Comparison of ENCODE assay signal across 19 cellular contexts in the genomic region with DNA sequence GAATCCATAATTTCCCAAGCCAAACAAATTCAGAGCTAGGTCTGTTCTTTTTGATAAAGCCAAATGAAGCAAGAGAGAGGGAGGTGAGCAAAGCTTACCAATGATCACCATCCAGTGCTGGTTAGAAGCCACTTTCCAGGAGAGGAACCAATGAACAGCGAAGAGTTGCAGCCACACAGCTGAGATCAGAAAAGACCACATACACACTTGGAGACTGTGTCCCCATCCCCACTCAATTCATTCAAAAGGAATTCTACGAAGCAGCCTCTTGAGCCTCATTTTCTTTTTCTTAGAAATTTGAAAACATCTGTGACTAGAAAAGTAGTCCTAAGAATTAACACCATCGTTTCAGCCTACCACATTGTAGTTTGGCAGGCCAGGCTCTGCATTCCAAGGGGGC. TPM values are rescaled to one million over a fixed set of nuclear protein-coding genes. Genes with fewer than 3 reads are reported as not detected.
A peak's percentile ranks its signal among the peaks of the same experiment; 100 is the strongest.
DNase-seq lines count a peak whose midpoint lies in the region; ATAC-seq and TF ChIP-seq lines count a peak whose summit lies in the region.
"Had no signal": no experiment of that assay in that cellular context is flagged by ENCODE, and none has a peak within 500 bp of the region (broad histone marks: within the 10 kb centered on the region; RNA-seq: fewer than 3 reads in every experiment).

No MANE protein-coding gene starts in this region.

- H3K9me3 Mint-ChIP-seq in activated CD8-positive, alpha-beta T cell treated with anti-CD3 and anti-CD28 coated beads for 36 hours: no peaks in the 10 kb centered on the region
- H3K9me3 Mint-ChIP-seq in activated CD8-positive, alpha-beta T cell treated with anti-CD3 and anti-CD28 coated beads, Interleukin-2, amount 10 ng/mL, durations not matched to agents 7 days and 5 days (ENCODE audit: insufficient read depth): no peaks in the 10 kb centered on the region
- no peaks in the 10 kb centered on the region for H3K9me3 Mint-ChIP-seq in CD8-positive, alpha-beta memory T cell

- H2AFZ ChIP-seq in neural cell (ENCODE audit: low read depth, low read length): no peak overlapping the region

- H3K36me3 ChIP-seq in BLaER1 treated with 17β-estradiol and CSF1 and Interleukin-3, amounts not matched to agents 10 nM and 100 nM: peaks cover 59 to 72% (median 67%) of the 10 kb centered on the region in 11 experiments
- H3K36me3 ChIP-seq in neural cell (ENCODE audit: insufficient read depth, low read length): peaks cover 5% of the 10 kb centered on the region
- H3K36me3 ChIP-seq in CD8-positive, alpha-beta memory T cell (ENCODE audit: insufficient read depth, low read length): peaks cover 45% of the 10 kb centered on the region

- no peak for TF ChIP-seq EP300 in neural cell (conservative IDR thresholded peaks at IDR 0.05; ENCODE audit: poor library complexity, severe bottlenecking)

- no peak for DNase-seq in activated CD8-positive, alpha-beta T cell treated with anti-CD3 and anti-CD28 coated beads for 36 hours
- DNase-seq in activated CD8-positive, alpha-beta T cell treated with anti-CD3 and anti-CD28 coated beads, Interleukin-2, amount 10 ng/mL, durations not matched to agents 7 days and 5 days: no peak
- no peak for DNase-seq in T-helper 17 cell
- DNase-seq in CD8-positive, alpha-beta memory T cell: no peak
- DNase-seq in SW480 (ENCODE audit: low spot score): no peak
- DNase-seq: C1 segment of cervical spinal cord, DMS 273 treated with DMSO at 0.1 percent for 48 hours, EL, KBM-7, NCI-H1048, NCI-H1436 treated with DMSO at 0.1 percent for 48 hours, NCI-H2029 treated with DMSO at 0.1 percent for 48 hours, NCI-H510A treated with DMSO at 0.1 percent for 48 hours, NCI-H82 had no signal

- peaks cover 33% of the 10 kb centered on the region for H3K36me3 Mint-ChIP-seq in activated CD8-positive, alpha-beta T cell treated with anti-CD3 and anti-CD28 coated beads for 36 hours (ENCODE audit: low read depth)
- peaks cover 49% of the 10 kb centered on the region for H3K36me3 Mint-ChIP-seq in activated CD8-positive, alpha-beta T cell treated with anti-CD3 and anti-CD28 coated beads, Interleukin-2, amount 10 ng/mL, durations not matched to agents 7 days and 5 days (ENCODE audit: low read depth)
- peaks cover 10% of the 10 kb centered on the region for H3K36me3 Mint-ChIP-seq in T-helper 17 cell (ENCODE audit: low read depth)
- H3K36me3 Mint-ChIP-seq in CD8-positive, alpha-beta memory T cell: peaks cover 9 to 60% (median 25%) of the 10 kb centered on the region in 3 donors

- no peak overlapping the region for H3K4me3 ChIP-seq in BLaER1 treated with 17β-estradiol and CSF1 and Interleukin-3, amounts not matched to agents 10 nM and 100 nM
- peak overlapping the region; percentile 51 for H3K4me3 ChIP-seq in neural cell (ENCODE audit: low read length)
- H3K4me3 ChIP-seq in CD8-positive, alpha-beta memory T cell (ENCODE audit: low read length): no peak overlapping the region

- POLR2A ChIA-PET in activated CD8-positive, alpha-beta T cell treated with anti-CD3 and anti-CD28 coated beads for 36 hours (lab: Charles Lee): no interaction called here
- POLR2A ChIA-PET in activated CD8-positive, alpha-beta T cell treated with anti-CD3 and anti-CD28 coated beads, Interleukin-2, amount 10 ng/mL, durations not matched to agents 7 days and 5 days (lab: Charles Lee): no interaction called here
- POLR2A ChIA-PET in CD8-positive, alpha-beta memory T cell (lab: Charles Lee): no interaction called here

- ATAC-seq in activated CD8-positive, alpha-beta T cell treated with anti-CD3 and anti-CD28 coated beads for 36 hours: no peak
- ATAC-seq in activated CD8-positive, alpha-beta T cell treated with anti-CD3 and anti-CD28 coated beads, Interleukin-2, amount 10 ng/mL, durations not matched to agents 7 days and 5 days: no peak
- ATAC-seq in T-helper 17 cell (no peak), GM19351 (IDR thresholded peaks at IDR 0.05; ENCODE audit: unreplicated experiment) (no peak)

- H4K20me1 ChIP-seq in BLaER1 treated with 17β-estradiol and CSF1 and Interleukin-3, amounts not matched to agents 10 nM and 100 nM: peaks cover 30 to 78% (median 68%) of the 10 kb centered on the region in 11 experiments; a peak in 21 of 22 replicates
- no peaks in the 10 kb centered on the region for H4K20me1 ChIP-seq in neural cell (ENCODE audit: insufficient read depth)

- peak overlapping the region in 9 of 11 experiments; percentile 4 to 56 (median 39); a peak in 7 of 22 replicates for H3K9ac ChIP-seq in BLaER1 treated with 17β-estradiol and CSF1 and Interleukin-3, amounts not matched to agents 10 nM and 100 nM
- H3K9ac ChIP-seq in neural cell (ENCODE audit: low read length): no peak overlapping the region

- H3K27ac ChIP-seq in BLaER1 treated with 17β-estradiol and CSF1 and Interleukin-3, amounts not matched to agents 10 nM and 100 nM: peak overlapping the region in 1 of 11 experiments; percentile 4; a peak in 1 of 22 replicates
- no peak overlapping the region for H3K27ac ChIP-seq in neural cell (ENCODE audit: low read length)
- H3K27ac ChIP-seq in CD8-positive, alpha-beta memory T cell (ENCODE audit: low read depth, low read length): no peak overlapping the region

- H3F3A ChIP-seq in neural cell (ENCODE audit: insufficient read depth, low read length, poor library complexity, severe bottlenecking): no peaks in the 10 kb centered on the region

- no peaks in the 10 kb centered on the region for H3K27me3 Mint-ChIP-seq in activated CD8-positive, alpha-beta T cell treated with anti-CD3 and anti-CD28 coated beads for 36 hours
- no peaks in the 10 kb centered on the region for H3K27me3 Mint-ChIP-seq in activated CD8-positive, alpha-beta T cell treated with anti-CD3 and anti-CD28 coated beads, Interleukin-2, amount 10 ng/mL, durations not matched to agents 7 days and 5 days (ENCODE audit: low read depth)
- H3K27me3 Mint-ChIP-seq in T-helper 17 cell: peaks cover 6% of the 10 kb centered on the region
- no peaks in the 10 kb centered on the region for H3K27me3 Mint-ChIP-seq in CD8-positive, alpha-beta memory T cell

- H3K4me3 Mint-ChIP-seq in activated CD8-positive, alpha-beta T cell treated with anti-CD3 and anti-CD28 coated beads for 36 hours: no peak overlapping the region
- no peak overlapping the region for H3K4me3 Mint-ChIP-seq in activated CD8-positive, alpha-beta T cell treated with anti-CD3 and anti-CD28 coated beads, Interleukin-2, amount 10 ng/mL, durations not matched to agents 7 days and 5 days
- H3K4me3 Mint-ChIP-seq in T-helper 17 cell: no peak overlapping the region
- no peak overlapping the region for H3K4me3 Mint-ChIP-seq in CD8-positive, alpha-beta memory T cell

- peaks cover 12% of the 10 kb centered on the region for H3K4me1 Mint-ChIP-seq in activated CD8-positive, alpha-beta T cell treated with anti-CD3 and anti-CD28 coated beads for 36 hours (ENCODE audit: low read depth)
- peaks cover 8% of the 10 kb centered on the region for H3K4me1 Mint-ChIP-seq in activated CD8-positive, alpha-beta T cell treated with anti-CD3 and anti-CD28 coated beads, Interleukin-2, amount 10 ng/mL, durations not matched to agents 7 days and 5 days (ENCODE audit: low read depth)
- peaks cover 17% of the 10 kb centered on the region for H3K4me1 Mint-ChIP-seq in T-helper 17 cell
- peaks cover 10 to 36% (median 25%) of the 10 kb centered on the region in 3 donors for H3K4me1 Mint-ChIP-seq in CD8-positive, alpha-beta memory T cell

- H3K79me2 ChIP-seq in neural cell (replicated peaks; ENCODE audit: insufficient read depth, low read length): no peaks in the 10 kb centered on the region

- peaks cover 0 to 51% (median 16%) of the 10 kb centered on the region in 10 experiments; a peak in 18 of 20 replicates for H3K4me1 ChIP-seq in BLaER1 treated with 17β-estradiol and CSF1 and Interleukin-3, amounts not matched to agents 10 nM and 100 nM
- no peaks in the 10 kb centered on the region for H3K4me1 ChIP-seq in CD8-positive, alpha-beta memory T cell (ENCODE audit: insufficient read depth, low read length)

- peak overlapping the region in 8 of 11 experiments; percentile 12 to 61 (median 24); a peak in 12 of 22 replicates for H3K4me2 ChIP-seq in BLaER1 treated with 17β-estradiol and CSF1 and Interleukin-3, amounts not matched to agents 10 nM and 100 nM
- no peak overlapping the region for H3K4me2 ChIP-seq in neural cell (ENCODE audit: low read length)

- TF ChIP-seq RAD21 in neural cell (conservative IDR thresholded peaks at IDR 0.05): no peak

- H3K27ac Mint-ChIP-seq in activated CD8-positive, alpha-beta T cell treated with anti-CD3 and anti-CD28 coated beads for 36 hours: peak overlapping the region; percentile 7
- H3K27ac Mint-ChIP-seq in activated CD8-positive, alpha-beta T cell treated with anti-CD3 and anti-CD28 coated beads, Interleukin-2, amount 10 ng/mL, durations not matched to agents 7 days and 5 days: no peak overlapping the region
- peak overlapping the region; percentile 56 for H3K27ac Mint-ChIP-seq in T-helper 17 cell
- peak overlapping the region in 1 of 8 donors; percentile 54 for H3K27ac Mint-ChIP-seq in CD8-positive, alpha-beta memory T cell

- H3K27me3 ChIP-seq in BLaER1 treated with 17β-estradiol and CSF1 and Interleukin-3, amounts not matched to agents 10 nM and 100 nM: no peaks in the 10 kb centered on the region
- H3K27me3 ChIP-seq in neural cell (ENCODE audit: insufficient read depth, low read depth, low read length): no peaks in the 10 kb centered on the region
- H3K27me3 ChIP-seq in CD8-positive, alpha-beta memory T cell (ENCODE audit: insufficient read depth, low read length, poor library complexity, severe bottlenecking): no peaks in the 10 kb centered on the region

- no peak for TF ChIP-seq CTCF in activated CD8-positive, alpha-beta T cell treated with anti-CD3 and anti-CD28 coated beads for 36 hours (IDR thresholded peaks at IDR 0.05)
- TF ChIP-seq CTCF in neural cell (IDR thresholded peaks at IDR 0.05; ENCODE audit: poor library complexity, severe bottlenecking): no peak

- no peaks in the 10 kb centered on the region for H3K9me3 ChIP-seq in BLaER1 treated with 17β-estradiol and CSF1 and Interleukin-3, amounts not matched to agents 10 nM and 100 nM (replicated peaks in 1 of 11)
- H3K9me3 ChIP-seq in T-helper 17 cell (ENCODE audit: control insufficient read depth, low read length, poor library complexity, severe bottlenecking): no peaks in the 10 kb centered on the region
- no peaks in the 10 kb centered on the region for H3K9me3 ChIP-seq in neural cell (ENCODE audit: low read length)
- H3K9me3 ChIP-seq in CD8-positive, alpha-beta memory T cell (ENCODE audit: low read length): no peaks in the 10 kb centered on the region

- intact Hi-C loops in activated CD8-positive, alpha-beta T cell treated with anti-CD3 and anti-CD28 coated beads for 36 hours (cut with micrococcal nuclease): no loop called here

- CTCF ChIA-PET in activated CD8-positive, alpha-beta T cell treated with anti-CD3 and anti-CD28 coated beads for 36 hours (lab: Charles Lee): interaction anchor here (7.1 kb wide), 1 partner anchor 69 kb away, joined by 53 read pairs; no protein-coding TSS in a partner anchor
- CTCF ChIA-PET in activated CD8-positive, alpha-beta T cell treated with anti-CD3 and anti-CD28 coated beads, Interleukin-2, amount 10 ng/mL, durations not matched to agents 7 days and 5 days (lab: Charles Lee): interaction anchor here (1.3 to 5.3 kb wide), 4 partner anchors 10 to 219 kb away, joined by 3 to 119 read pairs (median 4); no protein-coding TSS in a partner anchor
- CTCF ChIA-PET in CD8-positive, alpha-beta memory T cell (lab: Charles Lee): interaction anchor here (2.5 kb wide), 1 partner anchor 70 kb away, joined by 6 read pairs; no protein-coding TSS in a partner anchor

- H3K9me2 ChIP-seq in neural cell (ENCODE audit: insufficient read depth, low read length): no peaks in the 10 kb centered on the region

RNA-seq across cellular contexts. Expression of gene UBE2Q1, which starts 9.1 kb away (rescaled TPM):
- total RNA-seq in activated CD8-positive, alpha-beta T cell treated with anti-CD3 and anti-CD28 coated beads for 36 hours: 10 to 100 TPM; 71.2 to 74.6 TPM
- total RNA-seq in activated CD8-positive, alpha-beta T cell treated with anti-CD3 and anti-CD28 coated beads, Interleukin-2, amount 10 ng/mL, durations not matched to agents 7 days and 5 days: 100 to 1,000 TPM in 1 of 2 experiments, 10 to 100 TPM in 1; 93.6 to 103 TPM
- total RNA-seq in T-helper 17 cell: 10 to 100 TPM; 80.3 to 82.4 TPM
- polyA plus RNA-seq in neural cell: 61.1 and 103 TPM in 2 replicates
- polyA minus RNA-seq in neural cell: 43.4 and 44.3 TPM in 2 replicates
- total RNA-seq in CD8-positive, alpha-beta memory T cell: 10 to 100 TPM; 83.8 to 97.8 TPM
- polyA plus RNA-seq in CD8-positive, alpha-beta memory T cell: 16.2 TPM

RNA-seq across cellular contexts. Expression of gene CHRNB2, which starts 18.2 kb away (rescaled TPM):
- total RNA-seq in activated CD8-positive, alpha-beta T cell treated with anti-CD3 and anti-CD28 coated beads for 36 hours: not detected
- not detected for total RNA-seq in activated CD8-positive, alpha-beta T cell treated with anti-CD3 and anti-CD28 coated beads, Interleukin-2, amount 10 ng/mL, durations not matched to agents 7 days and 5 days
- total RNA-seq in T-helper 17 cell: not detected
- polyA plus RNA-seq in neural cell: 15.5 and 18.2 TPM in 2 replicates
- 42.7 and 45.8 TPM in 2 replicates for polyA minus RNA-seq in neural cell
- total RNA-seq in CD8-positive, alpha-beta memory T cell: not detected
- 0.16 TPM for polyA plus RNA-seq in CD8-positive, alpha-beta memory T cell
- total RNA-seq: A172, M059J had no signal

RNA-seq across cellular contexts. Expression of gene SHE, which starts 47.2 kb away (rescaled TPM):
- total RNA-seq in activated CD8-positive, alpha-beta T cell treated with anti-CD3 and anti-CD28 coated beads for 36 hours: not detected
- not detected for total RNA-seq in activated CD8-positive, alpha-beta T cell treated with anti-CD3 and anti-CD28 coated beads, Interleukin-2, amount 10 ng/mL, durations not matched to agents 7 days and 5 days
- under 1 TPM in 1 of 2 donors, not detected in 1; 0.13 TPM for total RNA-seq in T-helper 17 cell
- polyA plus RNA-seq in neural cell: 0.04 TPM in 1 of 2 replicates, not detected in the other
- polyA minus RNA-seq in neural cell: not detected in 2 replicates
- not detected for total RNA-seq in CD8-positive, alpha-beta memory T cell
- polyA plus RNA-seq in CD8-positive, alpha-beta memory T cell: not detected
- total RNA-seq: A172, M059J had no signal

RNA-seq across cellular contexts. Expression of gene TDRD10, which starts 47.4 kb away (rescaled TPM):
- not detected for total RNA-seq in activated CD8-positive, alpha-beta T cell treated with anti-CD3 and anti-CD28 coated beads for 36 hours
- total RNA-seq in activated CD8-positive, alpha-beta T cell treated with anti-CD3 and anti-CD28 coated beads, Interleukin-2, amount 10 ng/mL, durations not matched to agents 7 days and 5 days: not detected
- total RNA-seq in T-helper 17 cell: under 1 TPM in 1 of 2 donors, not detected in 1; 0.12 TPM
- polyA plus RNA-seq in neural cell: not detected in 2 replicates
- not detected in 2 replicates for polyA minus RNA-seq in neural cell
- not detected for total RNA-seq in CD8-positive, alpha-beta memory T cell
- polyA plus RNA-seq in CD8-positive, alpha-beta memory T cell: not detected
- total RNA-seq: A172, M059J had no signal

RNA-seq across cellular contexts. Expression of gene ADAR, which starts 58.6 kb away (rescaled TPM):
- 100 to 1,000 TPM; 261 to 267 TPM for total RNA-seq in activated CD8-positive, alpha-beta T cell treated with anti-CD3 and anti-CD28 coated beads for 36 hours
- 100 to 1,000 TPM; 314 to 317 TPM for total RNA-seq in activated CD8-positive, alpha-beta T cell treated with anti-CD3 and anti-CD28 coated beads, Interleukin-2, amount 10 ng/mL, durations not matched to agents 7 days and 5 days
- 100 to 1,000 TPM; 197 to 231 TPM for total RNA-seq in T-helper 17 cell
- polyA plus RNA-seq in neural cell: 51.4 and 59.3 TPM in 2 replicates
- polyA minus RNA-seq in neural cell: 136 and 139 TPM in 2 replicates
- total RNA-seq in CD8-positive, alpha-beta memory T cell: 100 to 1,000 TPM; 223 TPM
- 157 TPM for polyA plus RNA-seq in CD8-positive, alpha-beta memory T cell
